In genomic region chr7:43456200-43456599, GRCh38 we compare ENCODE assay signal across 20 cellular contexts.
DNase-seq lines count a peak whose midpoint lies in the region; ATAC-seq, FAIRE-seq and TF ChIP-seq lines count a peak whose summit lies in the region.
"Had no signal": no experiment of that assay in that cellular context is flagged by ENCODE, and none has a peak within 500 bp of the region (broad histone marks: within the 10 kb centered on the region; RNA-seq: fewer than 3 reads in every experiment).

No MANE protein-coding gene starts in this region.

- peak; percentile 68 to 71 for TF ChIP-seq RAD21 in K562 (CRISPR knock-in tag; conservative IDR thresholded peaks at IDR 0.05 in 1 of 2, IDR thresholded peaks at IDR 0.05 in 1 of 2)

- H3K9me3 ChIP-seq in DND-41 (ENCODE audit: insufficient read depth, low read length, severe bottlenecking) (no peaks in the 10 kb centered on the region), K562 (replicated peaks; ENCODE audit: control insufficient read depth, insufficient read depth, low read depth, low read length) (no peaks in the 10 kb centered on the region), left lung (no peaks in the 10 kb centered on the region)
- H3K9me3 ChIP-seq: colonic mucosa, upper lobe of right lung had no signal

- intact Hi-C loops in K562 (cut with micrococcal nuclease) (loop anchor here (1.0 to 5.0 kb wide), 3 partner anchors 121 to 383 kb away; no protein-coding TSS in a partner anchor), left lung (cut with DNase I) (no loop called here)

- H3K36me3 ChIP-seq in DND-41 (ENCODE audit: insufficient read depth, low read length), result no peaks in the 10 kb centered on the region
- H3K36me3 ChIP-seq in K562 (ENCODE audit: control insufficient read depth, insufficient read depth, low read length), result no peaks in the 10 kb centered on the region
- no peaks in the 10 kb centered on the region for H3K36me3 ChIP-seq in left lung
- H3K36me3 ChIP-seq: colonic mucosa, upper lobe of right lung had no signal

- 5% methylated on average over 14 of the region's 14 CpGs for WGBS in K562 (ENCODE audit: insufficient coverage, low coverage, missing lambda C conversion rate)

- H3K4me3 ChIP-seq in DND-41 (ENCODE audit: low read depth in 1 of 2, low read length in 2 of 2), result no peak overlapping the region
- no peak overlapping the region for H3K4me3 ChIP-seq in K562
- H3K4me3 ChIP-seq in left lung, result no peak overlapping the region
- H3K4me3 ChIP-seq: colonic mucosa, upper lobe of right lung had no signal

- TF ChIP-seq EP300 in K562 (IDR thresholded peaks at IDR 0.05; ENCODE audit: low read length), result no peak

- CTCF ChIA-PET in K562 (lab: Yijun Ruan, JAX; ENCODE audit: low intra/inter-chr PET ratio), result interaction anchor here (1.2 to 3.4 kb wide), 2 partner anchors 244 to 383 kb away, joined by 3 to 25 read pairs; no protein-coding TSS in a partner anchor

- H3K79me2 ChIP-seq in DND-41 (ENCODE audit: insufficient read depth, low read length) (no peaks in the 10 kb centered on the region), K562 (ENCODE audit: control insufficient read depth, insufficient read depth, low read length) (no peaks in the 10 kb centered on the region)

- no peak overlapping the region for H2AFZ ChIP-seq in DND-41 (ENCODE audit: low read depth, low read length)
- peak overlapping the region; percentile 9; the same call in 1 of the 2 replicates for H2AFZ ChIP-seq in K562 (ENCODE audit: low read depth, low read length)

- H3K4me1 ChIP-seq in DND-41 (ENCODE audit: insufficient read depth, low read length) (peaks cover 14% of the 10 kb centered on the region), K562 (replicated peaks in 1 of 2; ENCODE audit: control insufficient read depth in 2 of 2, insufficient read depth in 2 of 2, low read length in 2 of 2) (no peaks in the 10 kb centered on the region; a peak in 1 of 5 replicates), left lung (peaks cover 0 to 4% of the 10 kb centered on the region in 2 donors)
- H3K4me1 ChIP-seq: colonic mucosa, upper lobe of right lung had no signal

- no peak overlapping the region for H3K4me2 ChIP-seq in DND-41 (ENCODE audit: insufficient read depth, low read length)
- H3K4me2 ChIP-seq in K562 (ENCODE audit: insufficient read depth, low read length), result no peak overlapping the region

- H4K20me1 ChIP-seq in DND-41 (ENCODE audit: insufficient read depth, low read length) (no peaks in the 10 kb centered on the region), K562 (replicated peaks; ENCODE audit: control insufficient read depth, insufficient read depth, low read length) (no peaks in the 10 kb centered on the region; the same call in 1 of the 2 replicates)

- TF ChIP-seq POLR2A in K562 (conservative IDR thresholded peaks at IDR 0.05), result no peak

- ATAC-seq in DND-41 (ENCODE audit: insufficient read depth, low read depth) (peak; percentile 63; the same call in 2 of the 3 replicates), K562 (peak; percentile 81), left lung (peak; percentile 35), GM21737 (IDR thresholded peaks at IDR 0.05; ENCODE audit: unreplicated experiment) (no peak)
- ATAC-seq: activated CD8-positive, alpha-beta memory T cell treated with anti-CD3 and anti-CD28 coated beads, Interleukin-2, amount 10 ng/mL, durations not matched to agents 7 days and 5 days; stimulated activated naive CD8-positive, alpha-beta T cell treated with anti-CD3 and anti-CD28 coated beads, Interleukin-15, amount 100 ng/mL, for 72 hours; T-cell; upper lobe of right lung had no signal

- in situ Hi-C loops in K562 (cut with MboI), result no loop called here

- no TSS peak for BruUV-seq in K562 (replicated peaks; lab: Mats Ljungman, UMichigan)

- no peaks in the 10 kb centered on the region for H3K27me3 ChIP-seq in DND-41 (ENCODE audit: insufficient read depth, low read length, poor library complexity)
- peaks cover 26 to 28% of the 10 kb centered on the region in 2 experiments; a peak in 4 of 5 replicates for H3K27me3 ChIP-seq in K562 (ENCODE audit: control insufficient read depth in 2 of 2, insufficient read depth in 2 of 2, low read length in 2 of 2)
- no peaks in the 10 kb centered on the region for H3K27me3 ChIP-seq in left lung
- H3K27me3 ChIP-seq: colonic mucosa had no signal

- FAIRE-seq in K562 (lab: Jason Lieb, UNC), result peak; percentile 37

- peak; percentile 52 for TF ChIP-seq CTCF in DND-41 (IDR thresholded peaks at IDR 0.05; ENCODE audit: borderline replicate concordance, extremely low read depth, low read length, poor library complexity, severe bottlenecking)
- peak; percentile 44 to 62 (median 62); a peak in 5 of 6 replicates for TF ChIP-seq CTCF in K562 (IDR thresholded peaks at IDR 0.05 in 2 of 3, conservative IDR thresholded peaks at IDR 0.05 in 1 of 3; ENCODE audit: insufficient read depth in 2 of 3, low read depth in 1 of 3, low read length in 3 of 3)
- TF ChIP-seq CTCF in left lung (IDR thresholded peaks at IDR 0.05), result no peak

- H3K9ac ChIP-seq in DND-41 (ENCODE audit: low read depth, low read length) (no peak overlapping the region), K562 (ENCODE audit: insufficient read depth in 1 of 2, low read depth in 2 of 2, low read length in 2 of 2) (no peak overlapping the region)

- peak; percentile 27 for DNase-seq in DND-41
- peak; percentile 11 to 27 for DNase-seq in Kasumi-1 (lab: John Stamatoyannopoulos, UW)
- DNase-seq in K562 (ENCODE audit: extremely low read depth in 1 of 4, low spot score in 3 of 4), result peak in 2 of 4 experiments; percentile 22 to 38
- no peak for DNase-seq in left lung
- DNase-seq in NCI-H1694 treated with DMSO at 0.1 percent for 48 hours (lab: John Stamatoyannopoulos, UW), result no peak
- no peak for DNase-seq in germinal center (ENCODE audit: low spot score)
- DNase-seq in T-helper 9 cell, result no peak
- DNase-seq: activated CD8-positive, alpha-beta memory T cell treated with anti-CD3 and anti-CD28 coated beads, Interleukin-2, amount 10 ng/mL, durations not matched to agents 7 days and 5 days; activated effector memory CD4-positive, alpha-beta T cell treated with anti-CD3 and anti-CD28 coated beads, Interleukin-2, amount 50 U/mL, for 16 hours; colonic mucosa; immature natural killer cell; mesendoderm; NCI-H2029; NCI-H526 treated with DMSO at 0.1 percent for 48 hours; retina; stimulated activated naive CD8-positive, alpha-beta T cell treated with anti-CD3 and anti-CD28 coated beads, Interleukin-15, amount 100 ng/mL, for 72 hours; T-cell; upper lobe of right lung had no signal

- POLR2A ChIA-PET in K562 (lab: Yijun Ruan, JAX), result interaction anchor here (0.7 kb wide), 1 partner anchor 270 kb away, joined by 4 read pairs; no protein-coding TSS in a partner anchor

- no peaks in the 10 kb centered on the region for H3K9me1 ChIP-seq in K562 (ENCODE audit: control insufficient read depth, insufficient read depth, low read length)

- H3K27ac ChIP-seq in DND-41 (ENCODE audit: low read length) (no peak overlapping the region), K562 (ENCODE audit: extremely low read depth, low read depth, low read length) (no peak overlapping the region), left lung (no peak overlapping the region)
- H3K27ac ChIP-seq: C4-2B, colonic mucosa, upper lobe of right lung had no signal

TF ChIP-seq in K562, 482 proteins besides CTCF, POLR2A, EP300 and RAD21 (continues in another document):
- no peak for TF ChIP-seq ZBED1 (IDR thresholded peaks at IDR 0.05)
- TF ChIP-seq E2F6 (IDR thresholded peaks at IDR 0.05; ENCODE audit: borderline replicate concordance in 1 of 2, extremely low read depth in 1 of 2, insufficient read depth in 1 of 2, insufficient read length in 1 of 2, low read depth in 1 of 2, low read length in 1 of 2, poor library complexity in 1 of 2, severe bottlenecking in 1 of 2), result peak in 1 of 2 experiments; percentile 29
- TF ChIP-seq ILK (tag; IDR thresholded peaks at IDR 0.05; ENCODE audit: borderline replicate concordance, low read depth), result no peak
- no peak for TF ChIP-seq CBX2 (IDR thresholded peaks at IDR 0.05; ENCODE audit: insufficient read depth, low read length, poor library complexity, severe bottlenecking)
- TF ChIP-seq CC2D1A (IDR thresholded peaks at IDR 0.05), result no peak
- no peak for TF ChIP-seq SREBF1 (IDR thresholded peaks at IDR 0.05; ENCODE audit: borderline replicate concordance, low read depth, low read length)
- no peak for TF ChIP-seq CXXC5 (CRISPR knock-in tag; IDR thresholded peaks at IDR 0.05)
- no peak for TF ChIP-seq ZNF253 (CRISPR knock-in tag; conservative IDR thresholded peaks at IDR 0.05)
- no peak for TF ChIP-seq TAF9B (IDR thresholded peaks at IDR 0.05; ENCODE audit: partially characterized antibody)
- TF ChIP-seq DEAF1 (CRISPR knock-in tag; IDR thresholded peaks at IDR 0.05), result peak; percentile 40

Comparison
In these comparisons a context has a peak if more than half of its experiments do, and no peak if none do; other contexts are left out.
1. DNase-seq: peak in DND-41 (single experiment) and Kasumi-1 (2 of 2); none in left lung (0 of 2), NCI-H1694 treated with DMSO at 0.1 percent for 48 hours (single experiment), germinal center (single experiment) and T-helper 9 cell (single experiment).
2. CTCF ChIP-seq: peak in DND-41 (single experiment) and K562 (3 of 3); none in left lung (0 of 2).